ENCODE assay signal across 9 cellular contexts in the genomic region with DNA sequence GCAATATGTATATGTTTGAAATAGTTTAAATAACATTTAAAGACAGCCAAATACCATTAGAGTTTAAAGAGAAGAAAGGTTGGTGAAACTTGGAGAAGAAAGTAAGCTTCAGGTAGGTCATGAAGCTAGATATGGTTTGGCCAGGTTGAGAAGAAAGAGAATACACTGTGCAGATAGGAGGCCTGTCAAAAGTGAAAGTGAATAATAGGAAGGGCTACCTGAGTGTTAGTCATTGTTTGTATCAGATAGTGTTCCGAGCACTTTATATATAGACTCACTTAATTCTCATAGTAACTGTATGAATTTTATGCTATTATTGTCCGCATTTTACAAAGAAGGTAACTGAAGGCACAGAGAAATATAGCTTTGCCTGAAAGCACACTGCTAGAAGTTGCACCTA.
"Had no signal": no experiment of that assay in that cellular context is flagged by ENCODE, and none has a peak within 500 bp of the region (broad histone marks: within the 10 kb centered on the region; RNA-seq: fewer than 3 reads in every experiment).

No MANE protein-coding gene starts in this region.

- H3K4me3 ChIP-seq: ascending aorta, breast epithelium, hepatocyte, left ventricle myocardium inferior, spleen, upper lobe of left lung had no signal

- H3K4me1 Mint-ChIP-seq: stimulated activated naive CD8-positive, alpha-beta T cell treated with anti-CD3 and anti-CD28 coated beads, Interleukin-15, amount 100 ng/mL, for 72 hours had no signal

- H3K9me3 Mint-ChIP-seq: stimulated activated naive CD8-positive, alpha-beta T cell treated with anti-CD3 and anti-CD28 coated beads, Interleukin-15, amount 100 ng/mL, for 72 hours had no signal

- H3K27ac ChIP-seq: ascending aorta, breast epithelium, hepatocyte, left ventricle myocardium inferior, spleen, upper lobe of left lung had no signal

- H3K27me3 ChIP-seq: ascending aorta, breast epithelium, hepatocyte, spleen, upper lobe of left lung had no signal

- H3K4me1 ChIP-seq: ascending aorta, breast epithelium, spleen had no signal

- H3K4me3 Mint-ChIP-seq: stimulated activated naive CD8-positive, alpha-beta T cell treated with anti-CD3 and anti-CD28 coated beads, Interleukin-15, amount 100 ng/mL, for 72 hours had no signal

- H3K9me3 ChIP-seq: ascending aorta, breast epithelium, left ventricle myocardium inferior, spleen, upper lobe of left lung had no signal

- H3K27me3 Mint-ChIP-seq: stimulated activated naive CD8-positive, alpha-beta T cell treated with anti-CD3 and anti-CD28 coated beads, Interleukin-15, amount 100 ng/mL, for 72 hours had no signal

- ATAC-seq: sciatic nerve; stimulated activated naive CD8-positive, alpha-beta T cell treated with anti-CD3 and anti-CD28 coated beads, Interleukin-15, amount 100 ng/mL, for 72 hours had no signal

- DNase-seq: activated gamma-delta T cell; left ventricle myocardium inferior; spleen; stimulated activated naive CD8-positive, alpha-beta T cell treated with anti-CD3 and anti-CD28 coated beads, Interleukin-15, amount 100 ng/mL, for 72 hours; upper lobe of left lung had no signal
